In genomic region chr11:112226062-112226921, GRCh38 we compare ENCODE assay signal across 8 cellular contexts. TPM values are rescaled to one million over a fixed set of nuclear protein-coding genes. Genes with fewer than 3 reads are reported as not detected.
A peak's percentile ranks its signal among the peaks of the same experiment; 100 is the strongest.
DNase-seq lines count a peak whose midpoint lies in the region; ATAC-seq, FAIRE-seq and TF ChIP-seq lines count a peak whose summit lies in the region.

TSS of gene PTS (plus strand) at chr11:112226428. CDS start at chr11:112226444, 16 bp downstream.

- in situ Hi-C loops in ACHN (cut with HindIII; ENCODE audit: low pct_ligation_motif_present, low pct_unique_long_range_greater_than_20kb, low sequenced_read_pairs), result no loop called here

- peak; percentile 91 for TF ChIP-seq POLR2A in breast epithelium (IDR thresholded peaks at IDR 0.05)

- H3K27ac ChIP-seq in WERI-Rb-1 (peak within 1 kb of the TSS; percentile 91), breast epithelium (peak within 1 kb of the TSS; percentile 97 to 98), small intestine (ENCODE audit: low read depth in 1 of 2, low read length in 1 of 2) (peak within 1 kb of the TSS; percentile 95 to 100)

- WGBS in small intestine, 3 donors, result 0 to 1% (median 0%) methylated on average over 45 to 74 of the region's 74 CpGs

- TF ChIP-seq CTCF in WERI-Rb-1 (IDR thresholded peaks at IDR 0.05; ENCODE audit: low read depth, low read length), result no peak
- TF ChIP-seq CTCF in breast epithelium (IDR thresholded peaks at IDR 0.05), result no peak

- no peaks in the 10 kb centered on the region for H3K27me3 ChIP-seq in WERI-Rb-1 (ENCODE audit: insufficient read depth, low read depth, severe bottlenecking)
- no peaks in the 10 kb centered on the region for H3K27me3 ChIP-seq in breast epithelium
- no peaks in the 10 kb centered on the region for H3K27me3 ChIP-seq in small intestine (ENCODE audit: control insufficient read depth in 2 of 2, insufficient read depth in 2 of 2, low read length in 2 of 2)

- no peak for FAIRE-seq in small intestine (lab: Jason Lieb, UNC)

- H3K9me3 ChIP-seq in WERI-Rb-1 (ENCODE audit: severe bottlenecking) (no peaks in the 10 kb centered on the region), breast epithelium (no peaks in the 10 kb centered on the region), small intestine (ENCODE audit: control insufficient read depth, low read depth) (no peaks in the 10 kb centered on the region)

- peaks cover 23% of the 10 kb centered on the region for H3K36me3 ChIP-seq in WERI-Rb-1
- H3K36me3 ChIP-seq in breast epithelium, result no peaks in the 10 kb centered on the region
- peaks cover 0 to 11% of the 10 kb centered on the region in 2 donors for H3K36me3 ChIP-seq in small intestine (ENCODE audit: control insufficient read depth in 2 of 2, insufficient read depth in 2 of 2, low read length in 2 of 2)

- peaks cover 0 to 7% of the 10 kb centered on the region in 2 donors for H3K4me1 ChIP-seq in breast epithelium
- H3K4me1 ChIP-seq in small intestine (ENCODE audit: control insufficient read depth in 2 of 2, insufficient read depth in 1 of 2, low read depth in 1 of 2, low read length in 1 of 2), result peaks cover 4 to 9% of the 10 kb centered on the region in 2 donors

- H3K4me3 ChIP-seq in WERI-Rb-1 (ENCODE audit: low read depth, low read length) (peak within 1 kb of the TSS; percentile 93), breast epithelium (peak within 1 kb of the TSS; percentile 76 to 99 (median 80)), small intestine (ENCODE audit: low read depth in 1 of 2, low read length in 2 of 2) (peak within 1 kb of the TSS; percentile 69 to 79)

- intact Hi-C loops in breast epithelium (cut with DNase I; ENCODE audit: low total_unique reads), result loop anchor here (5.0 kb wide), 1 partner anchor 1031 kb away; no protein-coding TSS in a partner anchor

- peak; percentile 93 for ATAC-seq in GM18868 (IDR thresholded peaks at IDR 0.05; ENCODE audit: unreplicated experiment)
- ATAC-seq in HG03103 (IDR thresholded peaks at IDR 0.05; ENCODE audit: low read depth, unreplicated experiment), result peak; percentile 92

- peak; percentile 88 for DNase-seq in ACHN
- DNase-seq in NCI-H2171 (lab: John Stamatoyannopoulos, UW), result peak; percentile 78
- DNase-seq in WERI-Rb-1, result peak; percentile 82
- DNase-seq in breast epithelium (ENCODE audit: low spot score in 2 of 2), result peak; percentile 81
- peak; percentile 98 for DNase-seq in iPS-NIHi11 (ENCODE audit: low spot score)
- DNase-seq in small intestine, result peak; percentile 93

RNA-seq across cellular contexts. Expression of gene PTS, which starts in this region (rescaled TPM):
- 10 to 100 TPM; 21.8 to 40.4 (median 38.7) TPM for total RNA-seq in breast epithelium
- 10 to 100 TPM; 33.8 to 57.3 (median 44.0) TPM for polyA plus RNA-seq in small intestine

Comparison
In these comparisons a context has a peak if more than half of its experiments do, and no peak if none do; other contexts are left out.
1. Peak in every context shown above with its lines: DNase-seq, ATAC-seq, H3K4me3 ChIP-seq and H3K27ac ChIP-seq.